ENCODE assay signal across 16 cellular contexts in the genomic region with DNA sequence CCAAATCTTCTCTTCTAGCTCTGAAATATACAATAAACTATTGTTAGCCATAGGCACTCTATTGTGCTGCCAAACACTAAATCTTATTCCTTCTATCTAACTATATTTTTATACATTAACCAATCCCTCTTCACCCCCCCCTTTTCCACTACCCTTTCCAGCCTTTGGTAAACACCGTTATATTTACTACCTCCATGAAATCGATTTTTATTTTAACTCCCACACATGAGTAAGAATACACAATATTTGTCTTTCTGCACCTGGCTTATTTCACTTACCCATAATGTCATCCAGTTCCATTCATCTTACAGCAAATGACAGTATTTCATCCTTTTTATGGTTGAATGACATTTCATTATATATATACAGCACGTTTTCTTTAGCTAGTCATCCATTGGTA. TPM values are rescaled to one million over a fixed set of nuclear protein-coding genes. Genes with fewer than 3 reads are reported as not detected.
"Had no signal": no experiment of that assay in that cellular context is flagged by ENCODE, and none has a peak within 500 bp of the region (broad histone marks: within the 10 kb centered on the region; RNA-seq: fewer than 3 reads in every experiment).

No MANE protein-coding gene starts in this region.

- H3K4me3 Mint-ChIP-seq: activated CD4-positive, alpha-beta T cell treated with anti-CD3 and anti-CD28 coated beads, Interleukin-2, amount 10 ng/mL, durations not matched to agents 24 days and 14 days; brain; endodermal cell; stimulated activated naive CD8-positive, alpha-beta T cell treated with anti-CD3 and anti-CD28 coated beads, Interleukin-15, amount 100 ng/mL, for 72 hours; WTC11 had no signal

- H3K36me3 ChIP-seq: thoracic aorta had no signal

- H3K4me3 ChIP-seq: thoracic aorta had no signal

- DNase-seq: activated CD4-positive, alpha-beta T cell treated with anti-CD3 and anti-CD28 coated beads, Interleukin-2, amount 10 ng/mL, durations not matched to agents 24 days and 14 days; activated naive CD4-positive, alpha-beta T cell treated with anti-CD3 and anti-CD28 coated beads, Interleukin-2, amount 50 U/mL, for 16 hours; activated T-cell treated with anti-CD3 and anti-CD28 coated beads for 4 hours; dermis blood vessel endothelial cell; endodermal cell; erythroblast; hypothalamus; kidney glomerular epithelial cell; stimulated activated CD4-positive, alpha-beta T cell treated with anti-CD3 and anti-CD28 coated beads, Interleukin-15, amount 100 ng/mL, for 24 hours; stimulated activated CD4-positive, alpha-beta T cell treated with anti-CD3 and anti-CD28 coated beads, Interleukin-4, amount 100 ng/mL, for 4 hours; stimulated activated naive CD8-positive, alpha-beta T cell treated with anti-CD3 and anti-CD28 coated beads, Interleukin-15, amount 100 ng/mL, for 72 hours had no signal

- H3K4me1 ChIP-seq: parathyroid adenoma had no signal

- H3K27me3 Mint-ChIP-seq: brain had no signal

- H3K4me1 Mint-ChIP-seq: activated CD4-positive, alpha-beta T cell treated with anti-CD3 and anti-CD28 coated beads, Interleukin-2, amount 10 ng/mL, durations not matched to agents 24 days and 14 days; brain; endodermal cell; stimulated activated naive CD8-positive, alpha-beta T cell treated with anti-CD3 and anti-CD28 coated beads, Interleukin-15, amount 100 ng/mL, for 72 hours; WTC11 had no signal

- H3K27ac Mint-ChIP-seq: activated CD4-positive, alpha-beta T cell treated with anti-CD3 and anti-CD28 coated beads, Interleukin-2, amount 10 ng/mL, durations not matched to agents 24 days and 14 days; activated T-helper 2 cell treated with anti-CD3 and anti-CD28 coated beads, Interferon-gamma antibody, Interleukin-2, Interleukin-4, amounts not matched to agents 10 μg/mL and 5 μg/mL and 100 μg/mL, durations not matched to agents 14 hours and 24 hours and 36 hours; brain; endodermal cell; stimulated activated naive CD8-positive, alpha-beta T cell treated with anti-CD3 and anti-CD28 coated beads, Interleukin-15, amount 100 ng/mL, for 72 hours; WTC11 had no signal

- H3K36me3 Mint-ChIP-seq: brain had no signal

- ATAC-seq: stimulated activated naive CD8-positive, alpha-beta T cell treated with anti-CD3 and anti-CD28 coated beads, Interleukin-15, amount 100 ng/mL, for 72 hours; WTC11 had no signal

RNA-seq across cellular contexts. Expression of a gene that starts 34.0 kb away (rescaled TPM):
- total RNA-seq: activated CD4-positive, alpha-beta T cell treated with anti-CD3 and anti-CD28 coated beads, Interleukin-2, amount 10 ng/mL, durations not matched to agents 24 days and 14 days; activated T-helper 2 cell treated with anti-CD3 and anti-CD28 coated beads, Interferon-gamma antibody, Interleukin-2, Interleukin-4, amounts not matched to agents 10 μg/mL and 5 μg/mL and 100 μg/mL, durations not matched to agents 14 hours and 24 hours and 36 hours had no signal
